9 cellular contexts compared by ENCODE assay signal in genomic region chr22:30605449-30606110, GRCh38. TPM values are rescaled to one million over a fixed set of nuclear protein-coding genes. Genes with fewer than 3 reads are reported as not detected.
DNase-seq lines count a peak whose midpoint lies in the region; ATAC-seq and TF ChIP-seq lines count a peak whose summit lies in the region.
"Had no signal": no experiment of that assay in that cellular context is flagged by ENCODE, and none has a peak within 500 bp of the region (broad histone marks: within the 10 kb centered on the region; RNA-seq: fewer than 3 reads in every experiment).

No MANE protein-coding gene starts in this region.

- in situ Hi-C loops in gastrocnemius medialis (cut with MboI; ENCODE audit: low sequenced_read_pairs in 4 of 4) = no loop called here

- no peak for TF ChIP-seq POLR2A in gastrocnemius medialis (IDR thresholded peaks at IDR 0.05)

- H3K9ac ChIP-seq in HUES6 (ENCODE audit: low read length) = peak overlapping the region; percentile 44

- intact Hi-C loops in gastrocnemius medialis (cut with DNase I; ENCODE audit: low total_unique reads) = loop anchor here (1.0 to 2.0 kb wide), 2 partner anchors 14 to 29 kb away; partner anchors contain the start of genes PES1 and SLC35E4

- no peaks in the 10 kb centered on the region for H3K9me3 ChIP-seq in HUES6 (ENCODE audit: control insufficient read depth, insufficient read depth, low read depth, low read length)
- no peaks in the 10 kb centered on the region for H3K9me3 ChIP-seq in RWPE2 (ENCODE audit: severe bottlenecking)
- no peaks in the 10 kb centered on the region for H3K9me3 ChIP-seq in gastrocnemius medialis

- H3K4me1 Mint-ChIP-seq in activated naive CD8-positive, alpha-beta T cell treated with anti-CD3 and anti-CD28 coated beads for 36 hours = peaks cover 27% of the 10 kb centered on the region

- DNase-seq in COLO668 (lab: John Stamatoyannopoulos, UW; ENCODE audit: unreplicated experiment) = peak; percentile 47
- DNase-seq in RWPE2 (ENCODE audit: low spot score) = no peak
- DNase-seq in activated naive CD8-positive, alpha-beta T cell treated with anti-CD3 and anti-CD28 coated beads for 36 hours = peak; percentile 31
- DNase-seq in hepatic stellate cell (ENCODE audit: low spot score) = peak; percentile 66
- peak in 1 of 2 donors; percentile 26 for DNase-seq in gastrocnemius medialis

- TF ChIP-seq CTCF in RWPE2 (IDR thresholded peaks at IDR 0.05; ENCODE audit: poor library complexity, severe bottlenecking) = peak; percentile 66
- peak; percentile 46 to 72 (median 58) for TF ChIP-seq CTCF in gastrocnemius medialis (IDR thresholded peaks at IDR 0.05 in 4 of 5, conservative IDR thresholded peaks at IDR 0.05 in 1 of 5)

- no peak overlapping the region for H3K4me3 Mint-ChIP-seq in activated naive CD8-positive, alpha-beta T cell treated with anti-CD3 and anti-CD28 coated beads for 36 hours

- ATAC-seq in RWPE2 (ENCODE audit: low read depth) = no peak
- ATAC-seq in gastrocnemius medialis = peak; percentile 31 to 53
- ATAC-seq in HG02884 (IDR thresholded peaks at IDR 0.05; ENCODE audit: unreplicated experiment) = no peak
- no peak for ATAC-seq in HG02852 (IDR thresholded peaks at IDR 0.05; ENCODE audit: unreplicated experiment)

- H3K27ac ChIP-seq in HUES6 (ENCODE audit: low read depth, low read length) (0 out of 2 replicates have a peak overlapping the region, but pooled peaks have one; percentile 31), RWPE2 (ENCODE audit: poor library complexity, severe bottlenecking) (no peak overlapping the region), gastrocnemius medialis (peak overlapping the region; percentile 53 to 87 (median 76))
- H3K27ac ChIP-seq: SK-N-MC had no signal

- no peaks in the 10 kb centered on the region for H3K9me3 Mint-ChIP-seq in activated naive CD8-positive, alpha-beta T cell treated with anti-CD3 and anti-CD28 coated beads for 36 hours

- peaks cover 11% of the 10 kb centered on the region for H3K27me3 Mint-ChIP-seq in activated naive CD8-positive, alpha-beta T cell treated with anti-CD3 and anti-CD28 coated beads for 36 hours

- H3K36me3 ChIP-seq in HUES6 (ENCODE audit: control insufficient read depth, insufficient read depth, low read length) = peaks cover 6% of the 10 kb centered on the region; the same call in 1 of the 2 replicates
- H3K36me3 ChIP-seq in RWPE2 (ENCODE audit: low read depth) = no peaks in the 10 kb centered on the region
- H3K36me3 ChIP-seq in gastrocnemius medialis = peaks cover 0 to 5% of the 10 kb centered on the region in 2 donors

- H3K4me3 ChIP-seq in HUES6 (ENCODE audit: low read depth, low read length) (peak overlapping the region; percentile 48), RWPE2 (ENCODE audit: severe bottlenecking) (no peak overlapping the region), gastrocnemius medialis (peak overlapping the region in 3 of 4 donors; percentile 68 to 84 (median 76))
- H3K4me3 ChIP-seq: SK-N-MC had no signal

- no peaks in the 10 kb centered on the region for H3K36me3 Mint-ChIP-seq in activated naive CD8-positive, alpha-beta T cell treated with anti-CD3 and anti-CD28 coated beads for 36 hours

- H3K27me3 ChIP-seq in HUES6 (ENCODE audit: control insufficient read depth, insufficient read depth, low read length) = no peaks in the 10 kb centered on the region
- H3K27me3 ChIP-seq in RWPE2 (ENCODE audit: insufficient read depth, poor library complexity, severe bottlenecking) = no peaks in the 10 kb centered on the region
- H3K27me3 ChIP-seq in gastrocnemius medialis = no peaks in the 10 kb centered on the region

- H3K4me1 ChIP-seq in HUES6 (ENCODE audit: control insufficient read depth, insufficient read depth, low read length) = peaks cover 41% of the 10 kb centered on the region
- H3K4me1 ChIP-seq in RWPE2 (ENCODE audit: insufficient read depth, poor library complexity, severe bottlenecking) = peaks cover 16% of the 10 kb centered on the region
- peaks cover 28 to 31% of the 10 kb centered on the region in 2 donors for H3K4me1 ChIP-seq in gastrocnemius medialis

- no peak overlapping the region for H3K27ac Mint-ChIP-seq in activated naive CD8-positive, alpha-beta T cell treated with anti-CD3 and anti-CD28 coated beads for 36 hours

RNA-seq across cellular contexts. Expression of gene TCN2, which starts 1.4 kb away (rescaled TPM):
- total RNA-seq in activated naive CD8-positive, alpha-beta T cell treated with anti-CD3 and anti-CD28 coated beads for 36 hours = under 1 TPM; 0.48 to 0.64 TPM
- 10 to 100 TPM in 3 of 4 donors, 1 to 10 TPM in 1; 5.1 to 12.8 (median 11.7) TPM for total RNA-seq in gastrocnemius medialis

RNA-seq across cellular contexts. Expression of gene PES1, which starts 13.9 kb away (rescaled TPM):
- total RNA-seq in activated naive CD8-positive, alpha-beta T cell treated with anti-CD3 and anti-CD28 coated beads for 36 hours = 100 to 1,000 TPM; 196 to 199 TPM
- total RNA-seq in gastrocnemius medialis = 10 to 100 TPM; 56.3 to 72.0 (median 65.8) TPM

RNA-seq across cellular contexts. Expression of gene SLC35E4, which starts 30.0 kb away (rescaled TPM):
- 1 to 10 TPM; 3.2 to 3.6 TPM for total RNA-seq in activated naive CD8-positive, alpha-beta T cell treated with anti-CD3 and anti-CD28 coated beads for 36 hours
- total RNA-seq in gastrocnemius medialis = 10 to 100 TPM in 2 of 4 donors, 1 to 10 TPM in 2; 8.5 to 19.3 (median 10.9) TPM

RNA-seq across cellular contexts. Expression of gene GAL3ST1, which starts 31.1 kb away (rescaled TPM):
- not detected for total RNA-seq in activated naive CD8-positive, alpha-beta T cell treated with anti-CD3 and anti-CD28 coated beads for 36 hours
- total RNA-seq in gastrocnemius medialis = 1 to 10 TPM in 2 of 4 donors, under 1 TPM in 2; 0.29 to 2.0 (median 1.2) TPM

RNA-seq across cellular contexts. Expression of gene SEC14L6, which starts 59.0 kb away (rescaled TPM):
- total RNA-seq in activated naive CD8-positive, alpha-beta T cell treated with anti-CD3 and anti-CD28 coated beads for 36 hours = not detected
- total RNA-seq in gastrocnemius medialis = not detected

Comparison
In these comparisons a context has a peak if more than half of its experiments do, and no peak if none do; other contexts are left out.
1. ATAC-seq: peak in gastrocnemius medialis (2 of 2); none in RWPE2 (single experiment), HG02884 (single experiment) and HG02852 (single experiment).